Comparison of ENCODE assay signal across 1 cellular context in genomic region chr6:165872311-165872710, GRCh38.
TF ChIP-seq lines count a peak whose summit lies in the region.

No MANE protein-coding gene starts in this region.

TF ChIP-seq in H1, 55 proteins besides CTCF, POLR2A, EP300 and RAD21 (continued from another document):
- TF ChIP-seq, protein P1, sequence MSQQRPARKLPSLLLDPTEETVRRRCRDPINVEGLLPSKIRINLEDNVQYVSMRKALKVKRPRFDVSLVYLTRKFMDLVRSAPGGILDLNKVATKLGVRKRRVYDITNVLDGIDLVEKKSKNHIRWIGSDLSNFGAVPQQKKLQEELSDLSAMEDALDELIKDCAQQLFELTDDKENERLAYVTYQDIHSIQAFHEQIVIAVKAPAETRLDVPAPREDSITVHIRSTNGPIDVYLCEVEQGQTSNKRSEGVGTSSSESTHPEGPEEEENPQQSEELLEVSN (IDR thresholded peaks at IDR 0.05): no peak
- TF ChIP-seq GABPA (IDR thresholded peaks at IDR 0.05; ENCODE audit: borderline replicate concordance, insufficient read depth, low read length): no peak
- TF ChIP-seq SAP30 (IDR thresholded peaks at IDR 0.05; ENCODE audit: insufficient read depth, insufficient replicate concordance, low read length): no peak
- no peak for TF ChIP-seq POLR2AphosphoS5 (IDR thresholded peaks at IDR 0.05; ENCODE audit: low read depth, low read length)
